Comparison of ENCODE assay signal across 10 cellular contexts in the genomic region with DNA sequence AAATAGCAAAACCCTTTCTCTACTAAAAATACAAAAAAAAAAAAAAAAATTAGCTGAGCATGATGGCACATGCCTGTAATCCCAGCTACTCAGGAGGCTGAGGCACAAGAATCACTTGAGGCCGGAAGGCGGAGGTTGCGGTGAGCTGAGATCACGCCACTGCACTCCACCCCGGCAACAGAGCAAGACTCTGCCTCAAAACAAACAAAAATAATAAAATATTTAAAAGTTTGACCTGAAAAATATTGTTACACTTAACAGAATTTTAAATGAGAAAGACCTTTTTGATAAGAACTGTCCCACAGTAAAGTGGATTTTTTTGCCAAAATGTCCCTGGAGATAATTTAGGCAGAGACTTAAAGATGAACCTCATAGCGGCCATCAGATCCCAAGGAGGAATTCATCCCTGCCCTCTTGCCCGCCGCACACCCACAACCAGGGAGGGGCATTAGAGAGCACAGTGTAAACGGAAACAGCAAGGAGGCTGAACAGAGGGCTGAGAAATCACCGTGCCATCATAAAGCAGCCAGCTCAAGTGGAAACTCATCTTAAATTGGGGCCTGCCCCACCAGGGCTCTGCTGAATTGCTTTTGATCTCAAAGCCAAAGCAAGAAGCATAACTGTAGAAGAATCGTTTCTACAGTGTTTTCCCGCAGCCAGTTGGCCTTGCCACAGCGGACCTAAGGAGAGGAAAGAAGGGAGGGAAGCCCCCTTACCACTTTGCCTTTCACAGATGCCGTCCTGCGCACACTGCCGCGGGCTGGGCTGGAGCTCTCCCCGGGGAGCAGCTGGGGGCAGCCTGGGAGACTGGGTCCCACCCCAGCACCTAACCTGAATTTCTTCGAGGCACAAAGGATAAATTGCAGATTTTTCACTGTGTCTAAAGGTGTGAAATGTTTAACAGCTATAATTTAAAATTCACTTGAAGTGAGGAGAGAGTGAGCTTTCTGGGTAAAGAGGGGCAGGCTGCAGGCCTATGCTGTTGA. TPM values are rescaled to one million over a fixed set of nuclear protein-coding genes. Genes with fewer than 3 reads are reported as not detected.
DNase-seq lines count a peak whose midpoint lies in the region; ATAC-seq and FAIRE-seq lines count a peak whose summit lies in the region.
"Had no signal": no experiment of that assay in that cellular context is flagged by ENCODE, and none has a peak within 500 bp of the region (broad histone marks: within the 10 kb centered on the region; RNA-seq: fewer than 3 reads in every experiment).

No MANE protein-coding gene starts in this region.

- peak; percentile 30 for ATAC-seq in HG02870 (IDR thresholded peaks at IDR 0.05; ENCODE audit: unreplicated experiment)
- ATAC-seq in stimulated activated naive B cell treated with anti-CD40 and anti-IgM and Interleukin-4, amounts not matched to agents 10 μg/mL and 1 μg/mL and 100 μg/mL, for 72 hours (replicated peaks), result peak; percentile 81
- no peak for ATAC-seq in HG03521 (IDR thresholded peaks at IDR 0.05; ENCODE audit: unreplicated experiment)

- no peaks in the 10 kb centered on the region for H3K4me1 ChIP-seq in trophoblast cell (ENCODE audit: control insufficient read depth in 1 of 2, insufficient read depth in 2 of 2, low read length in 2 of 2)
- H3K4me1 ChIP-seq: SJSA1 had no signal

- DNase-seq in activated effector memory CD4-positive, alpha-beta T cell treated with anti-CD3 and anti-CD28 coated beads, Interleukin-2, amount 50 U/mL, for 16 hours, result peak; percentile 60
- DNase-seq in activated effector memory CD4-positive, alpha-beta T cell treated with Interleukin-2 at 50 U/mL for 16 hours, result no peak
- DNase-seq in activated T-helper 2 cell treated with anti-CD3 and anti-CD28 coated beads, Interferon-gamma antibody, Interleukin-2, Interleukin-4, amounts not matched to agents 10 μg/mL and 5 μg/mL and 100 μg/mL, durations not matched to agents 14 hours and 24 hours and 36 hours (ENCODE audit: low spot score), result no peak
- peak; percentile 58 for DNase-seq in stimulated activated naive B cell treated with anti-CD40 and anti-IgM and Interleukin-4, amounts not matched to agents 10 μg/mL and 1 μg/mL and 100 μg/mL, for 72 hours
- DNase-seq in trophoblast cell (no peak), frontal cortex (ENCODE audit: low spot score in 2 of 2) (no peak)
- DNase-seq: NCI-H1417 treated with DMSO at 0.1 percent for 48 hours had no signal

- no peak overlapping the region for H3K9ac ChIP-seq in trophoblast cell (ENCODE audit: low read length)

- WGBS in trophoblast cell (ENCODE audit: extremely low coverage, insufficient coverage, insufficient read length), result no CpG with 5 or more reads among the region's 19 CpGs

- H3K27me3 Mint-ChIP-seq in activated T-helper 2 cell treated with anti-CD3 and anti-CD28 coated beads, Interferon-gamma antibody, Interleukin-2, Interleukin-4, amounts not matched to agents 10 μg/mL and 5 μg/mL and 100 μg/mL, durations not matched to agents 14 hours and 24 hours and 36 hours (ENCODE audit: low read depth), result no peaks in the 10 kb centered on the region
- H3K27me3 Mint-ChIP-seq in stimulated activated naive B cell treated with anti-CD40 and anti-IgM and Interleukin-4, amounts not matched to agents 10 μg/mL and 1 μg/mL and 100 μg/mL, for 72 hours, result no peaks in the 10 kb centered on the region

- no peaks in the 10 kb centered on the region for H3K9me3 ChIP-seq in trophoblast cell (ENCODE audit: insufficient read depth, low read depth, low read length)
- H3K9me3 ChIP-seq: SJSA1 had no signal

- no peak overlapping the region for H3K4ac ChIP-seq in trophoblast cell (ENCODE audit: low read depth, low read length)

- peaks cover 14% of the 10 kb centered on the region for H3K4me1 Mint-ChIP-seq in activated T-helper 2 cell treated with anti-CD3 and anti-CD28 coated beads, Interferon-gamma antibody, Interleukin-2, Interleukin-4, amounts not matched to agents 10 μg/mL and 5 μg/mL and 100 μg/mL, durations not matched to agents 14 hours and 24 hours and 36 hours (ENCODE audit: low read depth)
- peaks cover 44 to 57% of the 10 kb centered on the region in 2 donors for H3K4me1 Mint-ChIP-seq in stimulated activated naive B cell treated with anti-CD40 and anti-IgM and Interleukin-4, amounts not matched to agents 10 μg/mL and 1 μg/mL and 100 μg/mL, for 72 hours

- no peak overlapping the region for H3K18ac ChIP-seq in trophoblast cell (ENCODE audit: low read length)

- no peak overlapping the region for H3K27ac ChIP-seq in trophoblast cell (ENCODE audit: low read depth, low read length)
- H3K27ac ChIP-seq: SJSA1 had no signal

- no peaks in the 10 kb centered on the region for H3K79me2 ChIP-seq in trophoblast cell (ENCODE audit: control insufficient read depth, insufficient read depth, low read length, poor library complexity)

- no peak overlapping the region for H3K4me2 ChIP-seq in trophoblast cell (ENCODE audit: low read length)

- no peaks in the 10 kb centered on the region for H3K9me3 Mint-ChIP-seq in activated T-helper 2 cell treated with anti-CD3 and anti-CD28 coated beads, Interferon-gamma antibody, Interleukin-2, Interleukin-4, amounts not matched to agents 10 μg/mL and 5 μg/mL and 100 μg/mL, durations not matched to agents 14 hours and 24 hours and 36 hours
- H3K9me3 Mint-ChIP-seq in stimulated activated naive B cell treated with anti-CD40 and anti-IgM and Interleukin-4, amounts not matched to agents 10 μg/mL and 1 μg/mL and 100 μg/mL, for 72 hours, result no peaks in the 10 kb centered on the region

- peak overlapping the region; percentile 31 for H3K27ac Mint-ChIP-seq in activated T-helper 2 cell treated with anti-CD3 and anti-CD28 coated beads, Interferon-gamma antibody, Interleukin-2, Interleukin-4, amounts not matched to agents 10 μg/mL and 5 μg/mL and 100 μg/mL, durations not matched to agents 14 hours and 24 hours and 36 hours
- peak overlapping the region; percentile 93 for H3K27ac Mint-ChIP-seq in stimulated activated naive B cell treated with anti-CD40 and anti-IgM and Interleukin-4, amounts not matched to agents 10 μg/mL and 1 μg/mL and 100 μg/mL, for 72 hours

- no peak for FAIRE-seq in frontal cortex (lab: Jason Lieb, UNC)

- no peak overlapping the region for H2BK5ac ChIP-seq in trophoblast cell (ENCODE audit: low read depth, low read length, poor library complexity)

- H3K36me3 ChIP-seq in trophoblast cell (ENCODE audit: control insufficient read depth in 1 of 2, insufficient read depth in 2 of 2, low read length in 2 of 2), result peaks cover 37 to 60% of the 10 kb centered on the region in 2 experiments

- H2BK120ac ChIP-seq in trophoblast cell (ENCODE audit: insufficient read depth, low read length, poor library complexity), result no peak overlapping the region

- no peak overlapping the region for H3K4me3 Mint-ChIP-seq in activated T-helper 2 cell treated with anti-CD3 and anti-CD28 coated beads, Interferon-gamma antibody, Interleukin-2, Interleukin-4, amounts not matched to agents 10 μg/mL and 5 μg/mL and 100 μg/mL, durations not matched to agents 14 hours and 24 hours and 36 hours (ENCODE audit: low read depth)
- H3K4me3 Mint-ChIP-seq in stimulated activated naive B cell treated with anti-CD40 and anti-IgM and Interleukin-4, amounts not matched to agents 10 μg/mL and 1 μg/mL and 100 μg/mL, for 72 hours, result peak overlapping the region; percentile 63 to 76

- peaks cover 65% of the 10 kb centered on the region for H3K36me3 Mint-ChIP-seq in activated T-helper 2 cell treated with anti-CD3 and anti-CD28 coated beads, Interferon-gamma antibody, Interleukin-2, Interleukin-4, amounts not matched to agents 10 μg/mL and 5 μg/mL and 100 μg/mL, durations not matched to agents 14 hours and 24 hours and 36 hours (ENCODE audit: low read depth)
- peaks cover 40 to 60% of the 10 kb centered on the region in 2 donors for H3K36me3 Mint-ChIP-seq in stimulated activated naive B cell treated with anti-CD40 and anti-IgM and Interleukin-4, amounts not matched to agents 10 μg/mL and 1 μg/mL and 100 μg/mL, for 72 hours

- intact Hi-C loops in activated T-helper 2 cell treated with anti-CD3 and anti-CD28 coated beads, Interferon-gamma antibody, Interleukin-2, Interleukin-4, amounts not matched to agents 10 μg/mL and 5 μg/mL and 100 μg/mL, durations not matched to agents 14 hours and 24 hours and 36 hours (cut with micrococcal nuclease), result no loop called here

- no peak overlapping the region for H2BK12ac ChIP-seq in trophoblast cell (ENCODE audit: low read length)

- H2AFZ ChIP-seq in trophoblast cell (ENCODE audit: insufficient read depth, low read length, poor library complexity), result no peak overlapping the region

- H3K27me3 ChIP-seq in trophoblast cell (ENCODE audit: insufficient read depth, low read length), result no peaks in the 10 kb centered on the region
- H3K27me3 ChIP-seq: SJSA1 had no signal

- H4K12ac ChIP-seq in trophoblast cell (ENCODE audit: low read depth, low read length), result no peak overlapping the region

- no peak overlapping the region for H4K91ac ChIP-seq in trophoblast cell (ENCODE audit: low read depth, low read length)

- H3K14ac ChIP-seq in trophoblast cell (ENCODE audit: low read length), result no peak overlapping the region

- no peak overlapping the region for H2AK5ac ChIP-seq in trophoblast cell (ENCODE audit: low read length)

- H3K23ac ChIP-seq in trophoblast cell (ENCODE audit: low read length), result no peak overlapping the region

- no peaks in the 10 kb centered on the region for H3K79me1 ChIP-seq in trophoblast cell (ENCODE audit: low read length)

- H4K8ac ChIP-seq in trophoblast cell (ENCODE audit: low read depth, low read length), result no peak overlapping the region

- no peak overlapping the region for H3K4me3 ChIP-seq in trophoblast cell (ENCODE audit: low read depth, low read length)
- H3K4me3 ChIP-seq: SJSA1 had no signal

RNA-seq across cellular contexts. Expression of a gene that starts 52.0 kb away (rescaled TPM):
- total RNA-seq in activated T-helper 2 cell treated with anti-CD3 and anti-CD28 coated beads, Interferon-gamma antibody, Interleukin-2, Interleukin-4, amounts not matched to agents 10 μg/mL and 5 μg/mL and 100 μg/mL, durations not matched to agents 14 hours and 24 hours and 36 hours, result 0.25 and 0.62 TPM in 2 replicates
- polyA plus RNA-seq in trophoblast cell (2013), result 12.7 and 12.8 TPM in 2 replicates
- total RNA-seq in frontal cortex, result 38.7 TPM

Comparison
In these comparisons a context has a peak if more than half of its experiments do, and no peak if none do; other contexts are left out.
1. DNase-seq: peak in activated effector memory CD4-positive, alpha-beta T cell treated with anti-CD3 and anti-CD28 coated beads, Interleukin-2, amount 50 U/mL, for 16 hours (single experiment) and stimulated activated naive B cell treated with anti-CD40 and anti-IgM and Interleukin-4, amounts not matched to agents 10 μg/mL and 1 μg/mL and 100 μg/mL, for 72 hours (single experiment); none in activated effector memory CD4-positive, alpha-beta T cell treated with Interleukin-2 at 50 U/mL for 16 hours (single experiment), activated T-helper 2 cell treated with anti-CD3 and anti-CD28 coated beads, Interferon-gamma antibody, Interleukin-2, Interleukin-4, amounts not matched to agents 10 μg/mL and 5 μg/mL and 100 μg/mL, durations not matched to agents 14 hours and 24 hours and 36 hours (single experiment), trophoblast cell (0 of 2) and frontal cortex (0 of 2).
2. RNA of a gene that starts 52.0 kb away (total RNA-seq): 38.7 TPM in frontal cortex (single experiment); 0.25 to 0.62 TPM in activated T-helper 2 cell treated with anti-CD3 and anti-CD28 coated beads, Interferon-gamma antibody, Interleukin-2, Interleukin-4, amounts not matched to agents 10 μg/mL and 5 μg/mL and 100 μg/mL, durations not matched to agents 14 hours and 24 hours and 36 hours; every median in the first group is over 10 times any median in the second.